In the genomic region with DNA sequence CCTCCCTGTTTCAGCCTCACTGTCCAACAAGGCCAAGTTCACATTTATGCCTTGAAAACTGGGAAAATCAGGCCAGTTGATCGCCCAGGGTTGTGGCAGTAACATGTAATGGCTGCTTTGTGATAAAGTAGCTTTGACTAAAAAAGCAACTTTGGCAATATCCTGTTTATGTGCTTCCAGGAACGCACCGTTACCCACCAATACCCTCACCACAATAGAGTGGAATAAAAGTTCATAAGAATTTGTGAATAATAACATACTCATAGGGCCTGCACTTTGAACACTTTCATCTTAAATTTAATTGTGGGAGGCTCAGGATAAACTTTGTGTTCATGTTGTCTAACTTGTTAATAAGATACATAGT, we compare ENCODE assay signal across 1 cellular context.
TF ChIP-seq lines count a peak whose summit lies in the region.

No MANE protein-coding gene starts in this region.

TF ChIP-seq in GM23338, 12 proteins besides CTCF, POLR2A, EP300 and RAD21 (continued from another document):
- TF ChIP-seq, protein P1, sequence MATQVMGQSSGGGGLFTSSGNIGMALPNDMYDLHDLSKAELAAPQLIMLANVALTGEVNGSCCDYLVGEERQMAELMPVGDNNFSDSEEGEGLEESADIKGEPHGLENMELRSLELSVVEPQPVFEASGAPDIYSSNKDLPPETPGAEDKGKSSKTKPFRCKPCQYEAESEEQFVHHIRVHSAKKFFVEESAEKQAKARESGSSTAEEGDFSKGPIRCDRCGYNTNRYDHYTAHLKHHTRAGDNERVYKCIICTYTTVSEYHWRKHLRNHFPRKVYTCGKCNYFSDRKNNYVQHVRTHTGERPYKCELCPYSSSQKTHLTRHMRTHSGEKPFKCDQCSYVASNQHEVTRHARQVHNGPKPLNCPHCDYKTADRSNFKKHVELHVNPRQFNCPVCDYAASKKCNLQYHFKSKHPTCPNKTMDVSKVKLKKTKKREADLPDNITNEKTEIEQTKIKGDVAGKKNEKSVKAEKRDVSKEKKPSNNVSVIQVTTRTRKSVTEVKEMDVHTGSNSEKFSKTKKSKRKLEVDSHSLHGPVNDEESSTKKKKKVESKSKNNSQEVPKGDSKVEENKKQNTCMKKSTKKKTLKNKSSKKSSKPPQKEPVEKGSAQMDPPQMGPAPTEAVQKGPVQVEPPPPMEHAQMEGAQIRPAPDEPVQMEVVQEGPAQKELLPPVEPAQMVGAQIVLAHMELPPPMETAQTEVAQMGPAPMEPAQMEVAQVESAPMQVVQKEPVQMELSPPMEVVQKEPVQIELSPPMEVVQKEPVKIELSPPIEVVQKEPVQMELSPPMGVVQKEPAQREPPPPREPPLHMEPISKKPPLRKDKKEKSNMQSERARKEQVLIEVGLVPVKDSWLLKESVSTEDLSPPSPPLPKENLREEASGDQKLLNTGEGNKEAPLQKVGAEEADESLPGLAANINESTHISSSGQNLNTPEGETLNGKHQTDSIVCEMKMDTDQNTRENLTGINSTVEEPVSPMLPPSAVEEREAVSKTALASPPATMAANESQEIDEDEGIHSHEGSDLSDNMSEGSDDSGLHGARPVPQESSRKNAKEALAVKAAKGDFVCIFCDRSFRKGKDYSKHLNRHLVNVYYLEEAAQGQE (IDR thresholded peaks at IDR 0.05; ENCODE audit: unreplicated experiment) = no peak
- no peak for TF ChIP-seq ZNF114 (CRISPR knock-in tag; IDR thresholded peaks at IDR 0.05)
- no peak for TF ChIP-seq EZH2 (IDR thresholded peaks at IDR 0.05; ENCODE audit: low read depth, unreplicated experiment)
- no peak for TF ChIP-seq NANOG (IDR thresholded peaks at IDR 0.05; ENCODE audit: borderline replicate concordance)
- no peak for TF ChIP-seq ZNF331 (CRISPR knock-in tag; IDR thresholded peaks at IDR 0.05; ENCODE audit: low read depth)
- no peak for TF ChIP-seq CREB1 (CRISPR knock-in tag; IDR thresholded peaks at IDR 0.05; ENCODE audit: low read depth)
- TF ChIP-seq JUNB (IDR thresholded peaks at IDR 0.05; ENCODE audit: unreplicated experiment) = no peak
- no peak for TF ChIP-seq POLR2AphosphoS5 (IDR thresholded peaks at IDR 0.05; ENCODE audit: low read depth)
- no peak for TF ChIP-seq EZH2phosphoT487 (IDR thresholded peaks at IDR 0.05; ENCODE audit: unreplicated experiment)
- TF ChIP-seq, protein P2, sequence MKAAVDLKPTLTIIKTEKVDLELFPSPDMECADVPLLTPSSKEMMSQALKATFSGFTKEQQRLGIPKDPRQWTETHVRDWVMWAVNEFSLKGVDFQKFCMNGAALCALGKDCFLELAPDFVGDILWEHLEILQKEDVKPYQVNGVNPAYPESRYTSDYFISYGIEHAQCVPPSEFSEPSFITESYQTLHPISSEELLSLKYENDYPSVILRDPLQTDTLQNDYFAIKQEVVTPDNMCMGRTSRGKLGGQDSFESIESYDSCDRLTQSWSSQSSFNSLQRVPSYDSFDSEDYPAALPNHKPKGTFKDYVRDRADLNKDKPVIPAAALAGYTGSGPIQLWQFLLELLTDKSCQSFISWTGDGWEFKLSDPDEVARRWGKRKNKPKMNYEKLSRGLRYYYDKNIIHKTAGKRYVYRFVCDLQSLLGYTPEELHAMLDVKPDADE (IDR thresholded peaks at IDR 0.05) = no peak
